32 cellular contexts compared by ENCODE assay signal in the genomic region with DNA sequence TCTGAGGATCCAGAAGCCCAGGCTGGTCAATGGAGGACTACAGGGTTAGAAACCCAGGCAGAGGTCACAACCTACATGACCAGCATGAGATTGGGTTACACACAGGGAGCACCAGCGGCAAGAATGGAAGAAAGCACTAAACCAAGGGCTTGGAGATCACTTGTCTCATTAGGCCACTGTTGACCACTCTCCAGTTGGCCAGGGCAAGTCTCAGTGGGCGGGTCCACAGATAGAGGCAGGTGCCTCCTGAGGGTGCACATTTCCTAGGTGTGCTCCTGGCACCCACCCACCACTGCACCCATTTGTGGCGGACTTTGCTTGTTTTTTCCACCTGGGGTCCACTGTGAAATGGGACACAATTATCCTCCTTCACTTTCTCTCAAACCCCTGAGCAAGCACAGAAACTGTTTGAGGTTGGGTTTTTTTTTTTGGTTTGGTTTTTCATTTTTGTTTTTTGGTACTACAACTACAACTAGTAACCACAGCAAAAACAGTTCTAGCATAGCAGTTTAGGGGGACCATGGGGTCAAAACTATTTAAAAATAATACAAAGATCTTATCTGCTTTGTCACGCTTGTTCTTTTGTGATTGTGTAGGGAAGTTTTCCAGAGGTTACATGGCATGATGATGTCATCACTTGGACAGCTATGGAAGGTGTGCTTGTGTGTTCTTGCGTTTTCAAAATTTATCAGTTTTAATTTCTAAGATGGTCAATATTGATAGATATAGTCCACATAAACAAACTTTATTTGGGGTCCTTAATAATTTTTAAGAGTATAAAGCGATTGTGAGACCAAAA. TPM values are rescaled to one million over a fixed set of nuclear protein-coding genes. Genes with fewer than 3 reads are reported as not detected.
DNase-seq lines count a peak whose midpoint lies in the region; ATAC-seq and TF ChIP-seq lines count a peak whose summit lies in the region.
"Had no signal": no experiment of that assay in that cellular context is flagged by ENCODE, and none has a peak within 500 bp of the region (broad histone marks: within the 10 kb centered on the region; RNA-seq: fewer than 3 reads in every experiment).

No MANE protein-coding gene starts in this region.

- H3K27me3 ChIP-seq in CD8-positive, alpha-beta T cell (ENCODE audit: insufficient read depth, low read length) = no peaks in the 10 kb centered on the region
- H3K27me3 ChIP-seq in ascending aorta = no peaks in the 10 kb centered on the region
- no peaks in the 10 kb centered on the region for H3K27me3 ChIP-seq in naive thymus-derived CD4-positive, alpha-beta T cell (ENCODE audit: control insufficient read depth in 2 of 2, insufficient read depth in 2 of 2, low read length in 2 of 2)
- H3K27me3 ChIP-seq: adrenal gland, esophagus muscularis mucosa, hepatocyte, spleen, suprapubic skin had no signal

- H3K4me1 ChIP-seq in CD8-positive, alpha-beta T cell (ENCODE audit: insufficient read depth, low read length) = no peaks in the 10 kb centered on the region
- H3K4me1 ChIP-seq in ascending aorta = peaks cover 5 to 19% of the 10 kb centered on the region in 2 donors
- H3K4me1 ChIP-seq in naive thymus-derived CD4-positive, alpha-beta T cell (ENCODE audit: control insufficient read depth in 2 of 2, insufficient read depth in 2 of 2, low read length in 2 of 2) = no peaks in the 10 kb centered on the region

- H3K27ac ChIP-seq in CD8-positive, alpha-beta T cell (ENCODE audit: low read depth, low read length) = no peak overlapping the region
- H3K27ac ChIP-seq in ascending aorta = peak overlapping the region; percentile 20 to 38
- H3K27ac ChIP-seq in naive thymus-derived CD4-positive, alpha-beta T cell (ENCODE audit: low read depth, low read length) = no peak overlapping the region
- H3K27ac ChIP-seq: BLaER1 treated with 17β-estradiol and CSF1 and Interleukin-3, amounts not matched to agents 10 nM and 100 nM; esophagus muscularis mucosa; hepatocyte; left ventricle myocardium inferior; spleen; suprapubic skin had no signal

- peak overlapping the region; percentile 10 for H3K27ac Mint-ChIP-seq in CD8-positive, alpha-beta T cell
- peak overlapping the region; percentile 75 for H3K27ac Mint-ChIP-seq in HFFc6
- peak overlapping the region in 3 of 9 donors; percentile 2 to 22 (median 21) for H3K27ac Mint-ChIP-seq in naive thymus-derived CD4-positive, alpha-beta T cell
- H3K27ac Mint-ChIP-seq: activated CD8-positive, alpha-beta T cell treated with anti-CD3 and anti-CD28 coated beads, Interleukin-2, amount 10 ng/mL, durations not matched to agents 7 days and 5 days; effector memory CD8-positive, alpha-beta T cell; mesothelial cell of epicardium; natural killer cell; stimulated activated memory B cell treated with anti-CD40 and anti-IgM and Interleukin-4, amounts not matched to agents 10 μg/mL and 1 μg/mL and 100 μg/mL, for 72 hours had no signal

- no peak for DNase-seq in CD8-positive, alpha-beta T cell
- DNase-seq in HFFc6 (no peak), ascending aorta (ENCODE audit: low spot score in 2 of 2) (peak in 1 of 2 donors; percentile 13), lung microvascular endothelial cell (ENCODE audit: low read depth in 2 of 2) (peak; percentile 36 to 48), SK-N-DZ (ENCODE audit: low spot score) (no peak), GDM1 (lab: John Stamatoyannopoulos, UW) (no peak)
- DNase-seq in naive thymus-derived CD4-positive, alpha-beta T cell = no peak
- DNase-seq: activated CD8-positive, alpha-beta T cell treated with anti-CD3 and anti-CD28 coated beads, Interleukin-2, amount 10 ng/mL, durations not matched to agents 7 days and 5 days; activated T-cell treated with anti-CD3 and anti-CD28 coated beads for 4 hours; effector memory CD8-positive, alpha-beta T cell; immature natural killer cell; Kasumi-1; left ventricle myocardium inferior; natural killer cell; NCI-H1694 treated with DMSO at 0.1 percent for 48 hours; NCI-H526 treated with DMSO at 0.1 percent for 48 hours; retina; spleen; stimulated activated CD4-positive, alpha-beta T cell treated with anti-CD3 and anti-CD28 coated beads, Interleukin-2, amount 100 ng/mL, for 48 hours; T1000 had no signal

- POLR2A ChIA-PET in CD8-positive, alpha-beta T cell (lab: Charles Lee) = no interaction called here
- POLR2A ChIA-PET in naive thymus-derived CD4-positive, alpha-beta T cell (lab: Charles Lee) = no interaction called here

- H3K4me3 Mint-ChIP-seq in CD8-positive, alpha-beta T cell = no peak overlapping the region
- H3K4me3 Mint-ChIP-seq in HFFc6 = no peak overlapping the region
- H3K4me3 Mint-ChIP-seq in naive thymus-derived CD4-positive, alpha-beta T cell = no peak overlapping the region
- H3K4me3 Mint-ChIP-seq: activated CD8-positive, alpha-beta T cell treated with anti-CD3 and anti-CD28 coated beads, Interleukin-2, amount 10 ng/mL, durations not matched to agents 7 days and 5 days; effector memory CD8-positive, alpha-beta T cell; immature natural killer cell; mesothelial cell of epicardium; natural killer cell; stimulated activated memory B cell treated with anti-CD40 and anti-IgM and Interleukin-4, amounts not matched to agents 10 μg/mL and 1 μg/mL and 100 μg/mL, for 72 hours had no signal

- H3K36me3 Mint-ChIP-seq in CD8-positive, alpha-beta T cell = peaks cover 47% of the 10 kb centered on the region
- H3K36me3 Mint-ChIP-seq in HFFc6 (ENCODE audit: low read depth) = peaks cover 21% of the 10 kb centered on the region
- peaks cover 6 to 34% (median 10%) of the 10 kb centered on the region in 5 donors for H3K36me3 Mint-ChIP-seq in naive thymus-derived CD4-positive, alpha-beta T cell
- H3K36me3 Mint-ChIP-seq: natural killer cell had no signal

- no peak for TF ChIP-seq CTCF in CD8-positive, alpha-beta T cell (IDR thresholded peaks at IDR 0.05)
- TF ChIP-seq CTCF in HFFc6 (IDR thresholded peaks at IDR 0.05) (no peak), ascending aorta (IDR thresholded peaks at IDR 0.05) (no peak)

- no peaks in the 10 kb centered on the region for H3K4me1 Mint-ChIP-seq in CD8-positive, alpha-beta T cell (ENCODE audit: low read depth)
- H3K4me1 Mint-ChIP-seq in HFFc6 (ENCODE audit: low read depth) = peaks cover 66% of the 10 kb centered on the region
- H3K4me1 Mint-ChIP-seq in naive thymus-derived CD4-positive, alpha-beta T cell = peaks cover 4 to 21% (median 8%) of the 10 kb centered on the region in 7 donors
- H3K4me1 Mint-ChIP-seq: stimulated activated memory B cell treated with anti-CD40 and anti-IgM and Interleukin-4, amounts not matched to agents 10 μg/mL and 1 μg/mL and 100 μg/mL, for 72 hours had no signal

- H3K9me3 Mint-ChIP-seq in CD8-positive, alpha-beta T cell = no peaks in the 10 kb centered on the region
- no peaks in the 10 kb centered on the region for H3K9me3 Mint-ChIP-seq in HFFc6
- no peaks in the 10 kb centered on the region for H3K9me3 Mint-ChIP-seq in naive thymus-derived CD4-positive, alpha-beta T cell
- H3K9me3 Mint-ChIP-seq: effector memory CD8-positive, alpha-beta T cell; immature natural killer cell; mesothelial cell of epicardium; natural killer cell; stimulated activated memory B cell treated with anti-CD40 and anti-IgM and Interleukin-4, amounts not matched to agents 10 μg/mL and 1 μg/mL and 100 μg/mL, for 72 hours had no signal

- H3K4me3 ChIP-seq in CD8-positive, alpha-beta T cell (ENCODE audit: low read depth, low read length) = no peak overlapping the region
- H3K4me3 ChIP-seq in ascending aorta = no peak overlapping the region
- no peak overlapping the region for H3K4me3 ChIP-seq in naive thymus-derived CD4-positive, alpha-beta T cell (ENCODE audit: low read length)
- H3K4me3 ChIP-seq: adrenal gland; BLaER1 treated with 17β-estradiol and CSF1 and Interleukin-3, amounts not matched to agents 10 nM and 100 nM; esophagus muscularis mucosa; hepatocyte; left ventricle myocardium inferior; spleen; suprapubic skin had no signal

- CTCF ChIA-PET in CD8-positive, alpha-beta T cell (lab: Charles Lee) = interaction anchor here (1.4 to 1.7 kb wide), 5 partner anchors 11 to 85 kb away, joined by 3 to 6 read pairs (median 4); no protein-coding TSS in a partner anchor
- CTCF ChIA-PET in naive thymus-derived CD4-positive, alpha-beta T cell (lab: Charles Lee) = interaction anchor here (0.7 to 1.3 kb wide), 3 partner anchors 28 to 691 kb away, joined by 3 to 5 read pairs (median 3); no protein-coding TSS in a partner anchor

- ATAC-seq in CD8-positive, alpha-beta T cell = no peak
- ATAC-seq in naive thymus-derived CD4-positive, alpha-beta T cell = no peak
- ATAC-seq: activated CD4-positive, CD25-positive, alpha-beta regulatory T cell treated with anti-CD3 and anti-CD28 coated beads, Interleukin-2, amount 50 U/mL, for 24 hours; activated CD8-positive, alpha-beta T cell treated with anti-CD3 and anti-CD28 coated beads, Interleukin-2, amount 10 ng/mL, durations not matched to agents 7 days and 5 days; effector memory CD8-positive, alpha-beta T cell; natural killer cell; stimulated activated memory B cell treated with anti-CD40 and anti-IgM and Interleukin-4, amounts not matched to agents 10 μg/mL and 1 μg/mL and 100 μg/mL, for 72 hours had no signal

- no peaks in the 10 kb centered on the region for H3K36me3 ChIP-seq in CD8-positive, alpha-beta T cell (ENCODE audit: insufficient read depth, low read length)
- H3K36me3 ChIP-seq in ascending aorta = peaks cover 22 to 30% of the 10 kb centered on the region in 2 donors
- H3K36me3 ChIP-seq in naive thymus-derived CD4-positive, alpha-beta T cell (ENCODE audit: control insufficient read depth in 2 of 3, insufficient read depth in 3 of 3, low read length in 3 of 3) = peaks cover 0 to 38% (median 0%) of the 10 kb centered on the region in 3 experiments
- H3K36me3 ChIP-seq: BLaER1 treated with 17β-estradiol and CSF1 and Interleukin-3, amounts not matched to agents 10 nM and 100 nM had no signal

- no peaks in the 10 kb centered on the region for H3K27me3 Mint-ChIP-seq in CD8-positive, alpha-beta T cell (ENCODE audit: low read depth)
- no peaks in the 10 kb centered on the region; the same call in 1 of the 2 replicates for H3K27me3 Mint-ChIP-seq in HFFc6 (ENCODE audit: insufficient read depth)
- no peaks in the 10 kb centered on the region for H3K27me3 Mint-ChIP-seq in naive thymus-derived CD4-positive, alpha-beta T cell
- H3K27me3 Mint-ChIP-seq: effector memory CD8-positive, alpha-beta T cell; stimulated activated memory B cell treated with anti-CD40 and anti-IgM and Interleukin-4, amounts not matched to agents 10 μg/mL and 1 μg/mL and 100 μg/mL, for 72 hours had no signal

- intact Hi-C loops in CD8-positive, alpha-beta T cell (cut with DNase I, micrococcal nuclease) = no loop called here
- intact Hi-C loops in ascending aorta (cut with DNase I) = no loop called here
- intact Hi-C loops in naive thymus-derived CD4-positive, alpha-beta T cell (cut with micrococcal nuclease) = no loop called here

- no peaks in the 10 kb centered on the region for H3K9me3 ChIP-seq in CD8-positive, alpha-beta T cell (ENCODE audit: low read length)
- no peaks in the 10 kb centered on the region for H3K9me3 ChIP-seq in ascending aorta
- no peaks in the 10 kb centered on the region for H3K9me3 ChIP-seq in naive thymus-derived CD4-positive, alpha-beta T cell (ENCODE audit: control insufficient read depth in 2 of 3, low read length in 3 of 3)
- H3K9me3 ChIP-seq: adrenal gland; BLaER1 treated with 17β-estradiol and CSF1 and Interleukin-3, amounts not matched to agents 10 nM and 100 nM; esophagus muscularis mucosa; left ventricle myocardium inferior; spleen; suprapubic skin had no signal

RNA-seq across cellular contexts. Expression of gene NPR2, which starts 6.1 kb away (rescaled TPM):
- total RNA-seq in CD8-positive, alpha-beta T cell = 1 to 10 TPM; 2.0 to 2.9 TPM
- 10 to 100 TPM; 38.3 to 48.5 (median 41.7) TPM for total RNA-seq in HFFc6 (2021; fragmentation: NEBNext Ultra II Directional; extraction: Animal tissue kit (Norgen Biotek cat#: 25700))
- total RNA-seq in ascending aorta = 7.3 TPM
- 0.20 and 2.0 TPM in 2 replicates for total RNA-seq in lung microvascular endothelial cell
- 10 to 100 TPM in 3 of 5 experiments, 1 to 10 TPM in 2; 3.1 to 22.2 (median 11.2) TPM for total RNA-seq in naive thymus-derived CD4-positive, alpha-beta T cell
- 1 to 10 TPM; 1.0 to 1.2 TPM for polyA plus RNA-seq in naive thymus-derived CD4-positive, alpha-beta T cell
- polyA plus RNA-seq in SK-N-DZ (2014; cell fraction: cytosol; rRNA removed) = 1.6 and 6.2 TPM in 2 replicates
- polyA plus RNA-seq in SK-N-DZ (2014; cell fraction: nucleus; rRNA removed) = 22.3 and 39.6 TPM in 2 replicates

RNA-seq across cellular contexts. Expression of gene SPAG8, which starts 14.6 kb away (rescaled TPM):
- under 1 TPM; 0.78 to 0.92 TPM for total RNA-seq in CD8-positive, alpha-beta T cell
- 1 to 10 TPM in 4 of 6 experiments, under 1 TPM in 2; 0.80 to 1.7 (median 1.2) TPM for total RNA-seq in HFFc6 (2021; fragmentation: NEBNext Ultra II Directional; extraction: Animal tissue kit (Norgen Biotek cat#: 25700))
- total RNA-seq in ascending aorta = not detected
- total RNA-seq in lung microvascular endothelial cell = not detected in 2 replicates
- 1 to 10 TPM; 2.1 to 9.1 (median 3.2) TPM for total RNA-seq in naive thymus-derived CD4-positive, alpha-beta T cell
- polyA plus RNA-seq in naive thymus-derived CD4-positive, alpha-beta T cell = 1 to 10 TPM; 1.2 to 1.9 TPM
- polyA plus RNA-seq in SK-N-DZ (2014; cell fraction: cytosol; rRNA removed) = 1.1 TPM in 1 of 2 replicates, not detected in the other
- 2.2 and 4.1 TPM in 2 replicates for polyA plus RNA-seq in SK-N-DZ (2014; cell fraction: nucleus; rRNA removed)

RNA-seq across cellular contexts. Expression of gene HINT2, which starts 17.3 kb away (rescaled TPM):
- total RNA-seq in CD8-positive, alpha-beta T cell = 10 to 100 TPM in 1 of 2 experiments, 1 to 10 TPM in 1; 10.0 to 13.6 TPM
- total RNA-seq in HFFc6 (2021; fragmentation: NEBNext Ultra II Directional; extraction: Animal tissue kit (Norgen Biotek cat#: 25700)) = 10 to 100 TPM; 23.3 to 35.3 (median 34.6) TPM
- total RNA-seq in ascending aorta (21.6 TPM), lung microvascular endothelial cell (2.6 and 10.7 TPM in 2 replicates)
- 10 to 100 TPM; 14.3 to 50.7 (median 22.2) TPM for total RNA-seq in naive thymus-derived CD4-positive, alpha-beta T cell
- 10 to 100 TPM; 63.5 to 74.5 TPM for polyA plus RNA-seq in naive thymus-derived CD4-positive, alpha-beta T cell
- 57.2 and 92.8 TPM in 2 replicates for polyA plus RNA-seq in SK-N-DZ (2014; cell fraction: cytosol; rRNA removed)
- polyA plus RNA-seq in SK-N-DZ (2014; cell fraction: nucleus; rRNA removed) = 76.5 and 100 TPM in 2 replicates

RNA-seq across cellular contexts. Expression of gene FAM221B, which starts 31.0 kb away (rescaled TPM):
- total RNA-seq in CD8-positive, alpha-beta T cell = not detected
- total RNA-seq in HFFc6 (2021; fragmentation: NEBNext Ultra II Directional; extraction: Animal tissue kit (Norgen Biotek cat#: 25700)) = not detected
- total RNA-seq in ascending aorta (not detected), lung microvascular endothelial cell (not detected in 2 replicates)
- under 1 TPM in 1 of 5 experiments, not detected in 4; 0.32 TPM for total RNA-seq in naive thymus-derived CD4-positive, alpha-beta T cell
- polyA plus RNA-seq in naive thymus-derived CD4-positive, alpha-beta T cell = not detected
- not detected in 2 replicates for polyA plus RNA-seq in SK-N-DZ (2014; cell fraction: cytosol; rRNA removed)
- not detected in 2 replicates for polyA plus RNA-seq in SK-N-DZ (2014; cell fraction: nucleus; rRNA removed)
- total RNA-seq: activated CD8-positive, alpha-beta T cell treated with anti-CD3 and anti-CD28 coated beads, Interleukin-2, amount 10 ng/mL, durations not matched to agents 7 days and 5 days; Daoy; esophagus muscularis mucosa; frontal cortex; hepatocyte; left ventricle myocardium inferior; natural killer cell; omental fat pad; spleen; suprapubic skin had no signal
- polyA plus RNA-seq: hepatocyte, immature natural killer cell, spleen, urinary bladder had no signal

RNA-seq across cellular contexts. Expression of gene TMEM8B, which starts 31.5 kb away (rescaled TPM):
- 1 to 10 TPM; 6.4 to 7.2 TPM for total RNA-seq in CD8-positive, alpha-beta T cell
- 10 to 100 TPM in 5 of 6 experiments, 1 to 10 TPM in 1; 8.7 to 15.2 (median 12.0) TPM for total RNA-seq in HFFc6 (2021; fragmentation: NEBNext Ultra II Directional; extraction: Animal tissue kit (Norgen Biotek cat#: 25700))
- 37.3 TPM for total RNA-seq in ascending aorta
- total RNA-seq in lung microvascular endothelial cell = under 0.01 and 0.22 TPM in 2 replicates
- total RNA-seq in naive thymus-derived CD4-positive, alpha-beta T cell = 10 to 100 TPM in 4 of 5 experiments, 1 to 10 TPM in 1; 3.9 to 11.6 (median 10.6) TPM
- 1 to 10 TPM; 3.0 to 3.5 TPM for polyA plus RNA-seq in naive thymus-derived CD4-positive, alpha-beta T cell
- 6.5 and 6.6 TPM in 2 replicates for polyA plus RNA-seq in SK-N-DZ (2014; cell fraction: cytosol; rRNA removed)
- polyA plus RNA-seq in SK-N-DZ (2014; cell fraction: nucleus; rRNA removed) = 5.8 and 13.1 TPM in 2 replicates

Comparison
In these comparisons a context has a peak if more than half of its experiments do, and no peak if none do; other contexts are left out.
1. DNase-seq: peak in lung microvascular endothelial cell (2 of 2); none in CD8-positive, alpha-beta T cell (0 of 7), HFFc6 (single experiment), naive thymus-derived CD4-positive, alpha-beta T cell (0 of 9), SK-N-DZ (single experiment) and GDM1 (single experiment).
2. H3K27ac ChIP-seq: peak in ascending aorta (2 of 2); none in CD8-positive, alpha-beta T cell (single experiment) and naive thymus-derived CD4-positive, alpha-beta T cell (single experiment).